In the genomic region with DNA sequence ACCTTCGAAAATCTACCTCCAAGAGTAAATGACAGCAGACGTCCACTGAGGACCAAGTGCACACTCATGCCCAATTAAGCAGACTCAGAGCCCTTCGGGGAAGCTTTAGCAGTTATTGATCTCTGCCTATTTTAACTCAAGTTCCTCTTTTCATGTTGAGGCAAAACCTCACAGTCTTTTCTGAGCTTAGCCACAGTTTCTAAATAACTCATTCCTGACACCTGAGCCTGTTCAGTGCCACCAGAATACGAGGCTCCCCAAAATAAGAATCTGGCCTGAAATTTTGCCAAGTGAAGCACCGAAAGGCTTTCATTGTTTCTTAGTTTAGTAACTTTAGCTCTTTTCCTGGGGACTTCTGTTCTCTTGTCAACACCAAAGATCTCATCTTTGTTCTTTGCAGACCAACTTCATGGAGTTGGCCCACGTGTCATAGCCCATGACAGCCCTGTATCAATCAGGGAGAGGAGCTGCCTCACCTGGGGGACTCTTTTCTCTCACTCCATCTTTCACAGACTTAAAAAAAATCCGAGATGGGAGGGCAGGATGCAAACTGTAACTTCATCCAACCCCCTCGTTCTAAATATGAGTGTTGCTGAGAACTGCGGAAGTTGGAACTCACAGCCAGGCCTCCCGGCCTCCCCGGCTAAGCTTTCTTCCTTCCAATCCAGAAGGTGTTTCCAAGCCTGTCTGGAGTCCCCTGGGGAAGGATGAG, we compare ENCODE assay signal across 9 cellular contexts. TPM values are rescaled to one million over a fixed set of nuclear protein-coding genes. Genes with fewer than 3 reads are reported as not detected.
DNase-seq lines count a peak whose midpoint lies in the region; ATAC-seq and TF ChIP-seq lines count a peak whose summit lies in the region.
"Had no signal": no experiment of that assay in that cellular context is flagged by ENCODE, and none has a peak within 500 bp of the region (broad histone marks: within the 10 kb centered on the region; RNA-seq: fewer than 3 reads in every experiment).

No MANE protein-coding gene starts in this region.

- intact Hi-C loops in activated CD4-positive, alpha-beta T cell treated with anti-CD3 and anti-CD28 coated beads for 36 hours (cut with DNase I, micrococcal nuclease) = loop anchor here (1.0 to 10.0 kb wide), 7 partner anchors 18 to 1298 kb away; a partner anchor contains a TSS

- TF ChIP-seq POLR2A in erythroblast (IDR thresholded peaks at IDR 0.05; ENCODE audit: low read length) = no peak

- H3K4me3 Mint-ChIP-seq in activated CD4-positive, alpha-beta T cell treated with anti-CD3 and anti-CD28 coated beads for 36 hours = peak overlapping the region; percentile 53
- peak overlapping the region; percentile 88 for H3K4me3 Mint-ChIP-seq in memory B cell

- H3K27me3 Mint-ChIP-seq in activated CD4-positive, alpha-beta T cell treated with anti-CD3 and anti-CD28 coated beads for 36 hours = no peaks in the 10 kb centered on the region
- H3K27me3 Mint-ChIP-seq in memory B cell = no peaks in the 10 kb centered on the region

- peaks cover 49% of the 10 kb centered on the region for H3K36me3 Mint-ChIP-seq in activated CD4-positive, alpha-beta T cell treated with anti-CD3 and anti-CD28 coated beads for 36 hours (ENCODE audit: low read depth)
- H3K36me3 Mint-ChIP-seq in memory B cell = peaks cover 43% of the 10 kb centered on the region

- peak; percentile 49 for DNase-seq in activated CD4-positive, alpha-beta T cell treated with anti-CD3 and anti-CD28 coated beads for 36 hours
- DNase-seq in activated CD4-positive, alpha-beta T cell treated with anti-CD3 and anti-CD28 coated beads for 4 hours = no peak
- peak; percentile 68 for DNase-seq in OCI-M1 (lab: John Stamatoyannopoulos, UW)
- DNase-seq in memory B cell (ENCODE audit: low spot score in 2 of 2) = no peak
- DNase-seq in effector CD8-positive, alpha-beta T cell (lab: John Stamatoyannopoulos, UW) = no peak
- DNase-seq in NCI-H2171 (lab: John Stamatoyannopoulos, UW) = no peak
- DNase-seq in erythroblast (lab: John Stamatoyannopoulos, UW) = no peak

- POLR2A ChIA-PET in activated CD4-positive, alpha-beta T cell treated with anti-CD3 and anti-CD28 coated beads for 36 hours (lab: Charles Lee) = interaction anchor here (0.5 to 3.8 kb wide), 8 partner anchors 12 to 261 kb away, joined by 3 to 29 read pairs (median 3); a partner anchor contains a TSS

- H3K4me1 Mint-ChIP-seq in activated CD4-positive, alpha-beta T cell treated with anti-CD3 and anti-CD28 coated beads for 36 hours = peaks cover 91% of the 10 kb centered on the region
- peaks cover 78% of the 10 kb centered on the region for H3K4me1 Mint-ChIP-seq in memory B cell

- peak; percentile 46 for ATAC-seq in activated CD4-positive, alpha-beta T cell treated with anti-CD3 and anti-CD28 coated beads for 36 hours
- ATAC-seq in HG02840 (IDR thresholded peaks at IDR 0.05; ENCODE audit: low FRiP score, unreplicated experiment) (peak; percentile 42), memory B cell (ENCODE audit: low read depth) (peak; percentile 57)

- H3K9me3 Mint-ChIP-seq in activated CD4-positive, alpha-beta T cell treated with anti-CD3 and anti-CD28 coated beads for 36 hours (ENCODE audit: low read depth) = no peaks in the 10 kb centered on the region
- no peaks in the 10 kb centered on the region for H3K9me3 Mint-ChIP-seq in memory B cell

- CTCF ChIA-PET in activated CD4-positive, alpha-beta T cell treated with anti-CD3 and anti-CD28 coated beads for 36 hours (lab: Charles Lee) = interaction anchor here (0.6 to 3.3 kb wide), 10 partner anchors 12 to 470 kb away, joined by 3 to 19 read pairs (median 4); a partner anchor contains a TSS

- H3K27ac Mint-ChIP-seq in activated CD4-positive, alpha-beta T cell treated with anti-CD3 and anti-CD28 coated beads for 36 hours = peak overlapping the region; percentile 87
- H3K27ac Mint-ChIP-seq in memory B cell = peak overlapping the region; percentile 95

RNA-seq across cellular contexts. Expression of a gene that starts 22.2 kb away (rescaled TPM):
- 10 to 100 TPM; 40.5 to 53.4 TPM for total RNA-seq in activated CD4-positive, alpha-beta T cell treated with anti-CD3 and anti-CD28 coated beads for 36 hours

RNA-seq across cellular contexts. Expression of a gene that starts 49.9 kb away (rescaled TPM):
- total RNA-seq in activated CD4-positive, alpha-beta T cell treated with anti-CD3 and anti-CD28 coated beads for 36 hours = not detected
- total RNA-seq: SJSA1 had no signal

Comparison
In these comparisons a context has a peak if more than half of its experiments do, and no peak if none do; other contexts are left out.
1. DNase-seq: peak in activated CD4-positive, alpha-beta T cell treated with anti-CD3 and anti-CD28 coated beads for 36 hours (single experiment) and OCI-M1 (single experiment); none in activated CD4-positive, alpha-beta T cell treated with anti-CD3 and anti-CD28 coated beads for 4 hours (0 of 2), memory B cell (0 of 2), effector CD8-positive, alpha-beta T cell (single experiment), NCI-H2171 (single experiment) and erythroblast (0 of 2).
2. Peak in every context shown above with its lines, with median percentiles within 50 percentile points of each other: ATAC-seq.